8 cellular contexts compared by ENCODE assay signal in genomic region chr2:69683170-69683971, GRCh38. TPM values are rescaled to one million over a fixed set of nuclear protein-coding genes. Genes with fewer than 3 reads are reported as not detected.
A peak's percentile ranks its signal among the peaks of the same experiment; 100 is the strongest.
DNase-seq lines count a peak whose midpoint lies in the region; ATAC-seq and TF ChIP-seq lines count a peak whose summit lies in the region.

No MANE protein-coding gene starts in this region.

- POLR2A ChIA-PET in activated naive CD8-positive, alpha-beta T cell treated with anti-CD3 and anti-CD28 coated beads, Interleukin-2, amount 10 ng/mL, durations not matched to agents 7 days and 5 days (lab: Charles Lee): interaction anchor here (0.9 to 1.7 kb wide), 5 partner anchors 10 to 39 kb away, joined by 3 to 7 read pairs (median 4); partner anchors contain the start of gene AAK1

- H3K36me3 Mint-ChIP-seq in activated T-cell treated with anti-CD3 and anti-CD28 coated beads, Interleukin-2, amount 50 U/mL, for 72 hours (ENCODE audit: insufficient read depth in 2 of 2): no peaks in the 10 kb centered on the region
- peaks cover 8% of the 10 kb centered on the region for H3K36me3 Mint-ChIP-seq in activated naive CD8-positive, alpha-beta T cell treated with anti-CD3 and anti-CD28 coated beads, Interleukin-2, amount 10 ng/mL, durations not matched to agents 7 days and 5 days
- H3K36me3 Mint-ChIP-seq in type B pancreatic cell (no peaks in the 10 kb centered on the region), progenitor cell of endocrine pancreas (ENCODE audit: insufficient read depth) (no peaks in the 10 kb centered on the region)

- H3K4me1 Mint-ChIP-seq in activated T-cell treated with anti-CD3 and anti-CD28 coated beads, Interleukin-2, amount 50 U/mL, for 72 hours (ENCODE audit: low read depth): peaks cover 76% of the 10 kb centered on the region
- H3K4me1 Mint-ChIP-seq in activated naive CD8-positive, alpha-beta T cell treated with anti-CD3 and anti-CD28 coated beads, Interleukin-2, amount 10 ng/mL, durations not matched to agents 7 days and 5 days: peaks cover 43% of the 10 kb centered on the region
- peaks cover 12% of the 10 kb centered on the region for H3K4me1 Mint-ChIP-seq in type B pancreatic cell (ENCODE audit: unreplicated experiment)
- peaks cover 12% of the 10 kb centered on the region for H3K4me1 Mint-ChIP-seq in progenitor cell of endocrine pancreas (ENCODE audit: low read depth)

- DNase-seq in activated T-cell treated with anti-CD3 and anti-CD28 coated beads, Interleukin-2, amount 50 U/mL, for 72 hours: no peak
- DNase-seq in activated T-cell treated with anti-CD3 and anti-CD28 coated beads for 4 hours (no peak), inferior parietal cortex (ENCODE audit: extremely low spot score) (peak; percentile 24), type B pancreatic cell (ENCODE audit: extremely low spot score, unreplicated experiment) (no peak), progenitor cell of endocrine pancreas (ENCODE audit: low spot score, unreplicated experiment) (no peak)
- no peak for DNase-seq in activated naive CD8-positive, alpha-beta T cell treated with anti-CD3 and anti-CD28 coated beads, Interleukin-2, amount 10 ng/mL, durations not matched to agents 7 days and 5 days

- TF ChIP-seq CTCF in type B pancreatic cell (conservative IDR thresholded peaks at IDR 0.05) (no peak), progenitor cell of endocrine pancreas (IDR thresholded peaks at IDR 0.05; ENCODE audit: unreplicated experiment) (no peak)

- peak; percentile 69 to 76 for ATAC-seq in activated T-cell treated with anti-CD3 and anti-CD28 coated beads, Interleukin-2, amount 50 U/mL, for 72 hours (replicated peaks in 1 of 2)
- peak; percentile 40 for ATAC-seq in activated naive CD8-positive, alpha-beta T cell treated with anti-CD3 and anti-CD28 coated beads, Interleukin-2, amount 10 ng/mL, durations not matched to agents 7 days and 5 days (ENCODE audit: low read depth)
- ATAC-seq in HG03378 (IDR thresholded peaks at IDR 0.05; ENCODE audit: unreplicated experiment) (no peak), HG03175 (IDR thresholded peaks at IDR 0.05; ENCODE audit: unreplicated experiment) (no peak)

- H3K4me3 Mint-ChIP-seq in activated T-cell treated with anti-CD3 and anti-CD28 coated beads, Interleukin-2, amount 50 U/mL, for 72 hours: peak overlapping the region; percentile 60 to 75
- H3K4me3 Mint-ChIP-seq in activated naive CD8-positive, alpha-beta T cell treated with anti-CD3 and anti-CD28 coated beads, Interleukin-2, amount 10 ng/mL, durations not matched to agents 7 days and 5 days: peak overlapping the region; percentile 75
- no peak overlapping the region for H3K4me3 Mint-ChIP-seq in type B pancreatic cell
- no peak overlapping the region for H3K4me3 Mint-ChIP-seq in progenitor cell of endocrine pancreas (ENCODE audit: low read depth)

- peak overlapping the region; percentile 44 for H3K27ac Mint-ChIP-seq in activated T-cell treated with anti-CD3 and anti-CD28 coated beads, Interleukin-2, amount 50 U/mL, for 72 hours
- H3K27ac Mint-ChIP-seq in activated naive CD8-positive, alpha-beta T cell treated with anti-CD3 and anti-CD28 coated beads, Interleukin-2, amount 10 ng/mL, durations not matched to agents 7 days and 5 days: peak overlapping the region; percentile 83
- H3K27ac Mint-ChIP-seq in type B pancreatic cell (peak overlapping the region; percentile 12), progenitor cell of endocrine pancreas (no peak overlapping the region)

- H3K9me3 Mint-ChIP-seq in activated T-cell treated with anti-CD3 and anti-CD28 coated beads, Interleukin-2, amount 50 U/mL, for 72 hours: peaks cover 0 to 2% of the 10 kb centered on the region in 2 donors
- peaks cover 1% of the 10 kb centered on the region for H3K9me3 Mint-ChIP-seq in activated naive CD8-positive, alpha-beta T cell treated with anti-CD3 and anti-CD28 coated beads, Interleukin-2, amount 10 ng/mL, durations not matched to agents 7 days and 5 days
- peaks cover 5% of the 10 kb centered on the region for H3K9me3 Mint-ChIP-seq in type B pancreatic cell
- H3K9me3 Mint-ChIP-seq in progenitor cell of endocrine pancreas (ENCODE audit: low read depth): peaks cover 2% of the 10 kb centered on the region

- no peaks in the 10 kb centered on the region for H3K27me3 Mint-ChIP-seq in activated T-cell treated with anti-CD3 and anti-CD28 coated beads, Interleukin-2, amount 50 U/mL, for 72 hours (ENCODE audit: low read depth)
- H3K27me3 Mint-ChIP-seq in activated naive CD8-positive, alpha-beta T cell treated with anti-CD3 and anti-CD28 coated beads, Interleukin-2, amount 10 ng/mL, durations not matched to agents 7 days and 5 days: no peaks in the 10 kb centered on the region
- peaks cover 4% of the 10 kb centered on the region for H3K27me3 Mint-ChIP-seq in type B pancreatic cell
- peaks cover 8% of the 10 kb centered on the region for H3K27me3 Mint-ChIP-seq in progenitor cell of endocrine pancreas

RNA-seq across cellular contexts. Expression of gene AAK1, which starts 39.8 kb away (rescaled TPM):
- 100 to 1,000 TPM; 134 to 137 TPM for total RNA-seq in activated T-cell treated with anti-CD3 and anti-CD28 coated beads, Interleukin-2, amount 50 U/mL, for 72 hours
- 100 to 1,000 TPM; 143 to 144 TPM for total RNA-seq in activated naive CD8-positive, alpha-beta T cell treated with anti-CD3 and anti-CD28 coated beads, Interleukin-2, amount 10 ng/mL, durations not matched to agents 7 days and 5 days
- total RNA-seq in type B pancreatic cell (ENCODE audit: low replicate concordance) (45.5 and 50.3 TPM in 2 replicates), progenitor cell of endocrine pancreas (42.5 and 43.4 TPM in 2 replicates)

RNA-seq across cellular contexts. Expression of gene ANXA4, which starts 58.6 kb away (rescaled TPM):
- total RNA-seq in activated T-cell treated with anti-CD3 and anti-CD28 coated beads, Interleukin-2, amount 50 U/mL, for 72 hours: 10 to 100 TPM; 25.3 to 30.2 TPM
- total RNA-seq in activated naive CD8-positive, alpha-beta T cell treated with anti-CD3 and anti-CD28 coated beads, Interleukin-2, amount 10 ng/mL, durations not matched to agents 7 days and 5 days: 10 to 100 TPM; 40.9 to 41.2 TPM
- total RNA-seq in type B pancreatic cell (ENCODE audit: low replicate concordance): 84.5 and 152 TPM in 2 replicates
- 250 and 262 TPM in 2 replicates for total RNA-seq in progenitor cell of endocrine pancreas

Comparison
In these comparisons a context has a peak if more than half of its experiments do, and no peak if none do; other contexts are left out.
1. ATAC-seq: peak in activated T-cell treated with anti-CD3 and anti-CD28 coated beads, Interleukin-2, amount 50 U/mL, for 72 hours (2 of 2) and activated naive CD8-positive, alpha-beta T cell treated with anti-CD3 and anti-CD28 coated beads, Interleukin-2, amount 10 ng/mL, durations not matched to agents 7 days and 5 days (single experiment); none in HG03378 (single experiment) and HG03175 (single experiment).
2. H3K4me3 Mint-ChIP-seq: peak in activated T-cell treated with anti-CD3 and anti-CD28 coated beads, Interleukin-2, amount 50 U/mL, for 72 hours (2 of 2) and activated naive CD8-positive, alpha-beta T cell treated with anti-CD3 and anti-CD28 coated beads, Interleukin-2, amount 10 ng/mL, durations not matched to agents 7 days and 5 days (single experiment); none in type B pancreatic cell (single experiment) and progenitor cell of endocrine pancreas (single experiment).